ENCODE assay signal across 8 cellular contexts in the genomic region with DNA sequence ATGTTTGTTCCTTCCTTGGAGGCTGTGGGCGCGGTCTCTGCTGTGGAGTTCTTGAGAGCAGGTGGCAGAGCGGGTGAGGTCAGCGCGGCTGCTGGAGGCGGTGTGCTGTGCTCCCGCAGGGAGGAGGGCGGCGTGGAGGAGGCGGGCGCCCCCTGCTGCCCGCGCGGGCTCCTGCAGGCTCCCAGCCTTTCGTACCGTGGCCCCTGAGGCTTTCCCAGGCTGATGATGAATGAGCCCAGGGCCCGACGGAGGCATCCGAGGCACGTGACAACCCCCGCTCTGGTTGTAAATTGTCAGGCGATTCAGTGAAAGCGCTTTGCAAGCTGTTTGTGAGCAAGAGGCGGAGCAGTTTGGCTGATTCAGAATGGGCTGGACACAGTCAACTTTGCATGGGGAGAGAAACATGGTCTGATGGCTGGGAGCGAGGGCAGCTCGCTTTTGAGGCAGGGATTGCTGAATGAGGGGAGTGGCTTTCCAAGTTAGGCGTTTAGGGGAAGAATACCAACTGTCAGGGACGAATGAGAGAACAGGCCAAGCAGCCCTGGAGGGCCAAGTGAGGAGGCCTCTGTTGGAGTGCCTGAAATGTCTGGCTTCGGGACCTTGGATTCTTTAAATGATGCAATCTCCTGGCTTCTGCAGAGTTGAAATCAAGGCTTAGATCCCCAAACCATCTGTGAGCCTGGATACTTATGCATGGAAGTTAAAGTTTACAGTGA. TPM values are rescaled to one million over a fixed set of nuclear protein-coding genes. Genes with fewer than 3 reads are reported as not detected.
DNase-seq lines count a peak whose midpoint lies in the region; ATAC-seq and TF ChIP-seq lines count a peak whose summit lies in the region.

No MANE protein-coding gene starts in this region.

- peaks cover 51% of the 10 kb centered on the region for H3K4me1 Mint-ChIP-seq in CD4-positive, alpha-beta T cell (ENCODE audit: low read depth)
- peaks cover 14% of the 10 kb centered on the region for H3K4me1 Mint-ChIP-seq in progenitor cell of endocrine pancreas (ENCODE audit: low read depth)

- 13 to 17% (median 15%) methylated on average over 22 to 29 of the region's 29 CpGs for WGBS in heart left ventricle, 4 donors

- H4K20me1 ChIP-seq in SU-DHL-6 (ENCODE audit: low read depth, low read length): no peaks in the 10 kb centered on the region

- H3K36me3 ChIP-seq in SU-DHL-6 (ENCODE audit: low read length) (no peaks in the 10 kb centered on the region), adipocyte (ENCODE audit: control insufficient read depth, insufficient read depth, low read length, severe bottlenecking) (no peaks in the 10 kb centered on the region), heart left ventricle (no peaks in the 10 kb centered on the region), upper lobe of right lung (no peaks in the 10 kb centered on the region)

- no peaks in the 10 kb centered on the region for H3K9me3 ChIP-seq in CD4-positive, alpha-beta T cell (ENCODE audit: control insufficient read depth, low read length)
- H3K9me3 ChIP-seq in SU-DHL-6 (ENCODE audit: insufficient read depth, low read length) (peaks cover 10% of the 10 kb centered on the region; the same call in 1 of the 2 replicates), adipocyte (ENCODE audit: control insufficient read depth, low read length) (no peaks in the 10 kb centered on the region), heart left ventricle (peaks cover 0 to 15% (median 0%) of the 10 kb centered on the region in 12 donors), upper lobe of right lung (no peaks in the 10 kb centered on the region)

- no peak overlapping the region for H3K4me2 ChIP-seq in SU-DHL-6 (ENCODE audit: low read depth, low read length, poor library complexity, severe bottlenecking)

- H3F3A ChIP-seq in SU-DHL-6 (ENCODE audit: insufficient read depth): no peaks in the 10 kb centered on the region

- POLR2A ChIA-PET in CD4-positive, alpha-beta T cell (lab: Charles Lee): interaction anchor here (0.7 to 1.0 kb wide), 2 partner anchors 13 to 147 kb away, joined by 3 read pairs; no protein-coding TSS in a partner anchor

- H3K9ac ChIP-seq in SU-DHL-6 (ENCODE audit: low read length): no peak overlapping the region
- H3K9ac ChIP-seq in adipocyte (ENCODE audit: low read length): peak overlapping the region; percentile 49

- H3K4me1 ChIP-seq in adipocyte (ENCODE audit: control insufficient read depth, insufficient read depth, low read length) (peaks cover 16% of the 10 kb centered on the region), heart left ventricle (peaks cover 0 to 15% (median 2%) of the 10 kb centered on the region in 12 donors), upper lobe of right lung (peaks cover 8% of the 10 kb centered on the region)

- H3K79me2 ChIP-seq in SU-DHL-6 (ENCODE audit: insufficient read depth, low read length): no peaks in the 10 kb centered on the region

- H3K36me3 Mint-ChIP-seq in CD4-positive, alpha-beta T cell (ENCODE audit: low read depth): peaks cover 16% of the 10 kb centered on the region
- peaks cover 30% of the 10 kb centered on the region for H3K36me3 Mint-ChIP-seq in progenitor cell of endocrine pancreas (ENCODE audit: insufficient read depth)

- H3K27me3 Mint-ChIP-seq in CD4-positive, alpha-beta T cell: no peaks in the 10 kb centered on the region
- H3K27me3 Mint-ChIP-seq in progenitor cell of endocrine pancreas: peaks cover 24% of the 10 kb centered on the region

- H3K9me2 ChIP-seq in SU-DHL-6 (replicated peaks; ENCODE audit: insufficient read depth, low read length): no peaks in the 10 kb centered on the region

- peak; percentile 70 to 90 (median 76) for DNase-seq in CD4-positive, alpha-beta T cell
- DNase-seq in LNCaP clone FGC (ENCODE audit: low read depth): peak; percentile 82
- peak; percentile 95 for DNase-seq in adipocyte (ENCODE audit: low read depth)
- DNase-seq in heart left ventricle: peak; percentile 60 to 90 (median 76)
- DNase-seq in progenitor cell of endocrine pancreas (ENCODE audit: low spot score, unreplicated experiment): peak; percentile 86
- peak; percentile 95 for DNase-seq in upper lobe of right lung

- H3K9me3 Mint-ChIP-seq in CD4-positive, alpha-beta T cell: peaks cover 6% of the 10 kb centered on the region
- peaks cover 31% of the 10 kb centered on the region for H3K9me3 Mint-ChIP-seq in progenitor cell of endocrine pancreas (ENCODE audit: low read depth)

- peak overlapping the region; percentile 38 for H3K27ac Mint-ChIP-seq in CD4-positive, alpha-beta T cell
- peak overlapping the region; percentile 86 for H3K27ac Mint-ChIP-seq in progenitor cell of endocrine pancreas

- no peaks in the 10 kb centered on the region for H3K27me3 ChIP-seq in CD4-positive, alpha-beta T cell (ENCODE audit: control insufficient read depth, insufficient read depth, low read length)
- H3K27me3 ChIP-seq in SU-DHL-6 (ENCODE audit: low read length) (no peaks in the 10 kb centered on the region), adipocyte (replicated peaks; ENCODE audit: control insufficient read depth, insufficient read depth, low read length) (no peaks in the 10 kb centered on the region), heart left ventricle (no peaks in the 10 kb centered on the region), upper lobe of right lung (no peaks in the 10 kb centered on the region)

- peak; percentile 97 for ATAC-seq in CD4-positive, alpha-beta T cell (ENCODE audit: poor library complexity)
- ATAC-seq in GM21423 (IDR thresholded peaks at IDR 0.05; ENCODE audit: unreplicated experiment): peak; percentile 82
- ATAC-seq in heart left ventricle: peak; percentile 83 to 99 (median 95)
- peak; percentile 99 for ATAC-seq in upper lobe of right lung

- CTCF ChIA-PET in CD4-positive, alpha-beta T cell (lab: Charles Lee): interaction anchor here (0.6 to 1.9 kb wide), 9 partner anchors 8 to 249 kb away, joined by 3 to 23 read pairs (median 4); no protein-coding TSS in a partner anchor

- peak; percentile 99 for TF ChIP-seq CTCF in CD4-positive, alpha-beta T cell (IDR thresholded peaks at IDR 0.05)
- TF ChIP-seq CTCF in LNCaP clone FGC (IDR thresholded peaks at IDR 0.05; ENCODE audit: control insufficient read depth, extremely low read depth, insufficient read depth): peak; percentile 92
- TF ChIP-seq CTCF in SU-DHL-6 (IDR thresholded peaks at IDR 0.05; ENCODE audit: insufficient read depth, low read length, poor library complexity, severe bottlenecking): peak; percentile 98
- TF ChIP-seq CTCF in heart left ventricle (IDR thresholded peaks at IDR 0.05): peak; percentile 89 to 98 (median 95)
- TF ChIP-seq CTCF in progenitor cell of endocrine pancreas (IDR thresholded peaks at IDR 0.05; ENCODE audit: unreplicated experiment): peak; percentile 100
- peak; percentile 96 for TF ChIP-seq CTCF in upper lobe of right lung (IDR thresholded peaks at IDR 0.05)

- peak overlapping the region; percentile 16 for H3K4me3 Mint-ChIP-seq in CD4-positive, alpha-beta T cell
- peak overlapping the region; percentile 57 for H3K4me3 Mint-ChIP-seq in progenitor cell of endocrine pancreas (ENCODE audit: low read depth)

- intact Hi-C loops in CD4-positive, alpha-beta T cell (cut with DNase I, micrococcal nuclease): loop anchor here (1.0 to 5.0 kb wide), 9 partner anchors 13 to 357 kb away; a partner anchor contains a TSS
- intact Hi-C loops in heart left ventricle (cut with DNase I) (loop anchor here (1.0 to 10.0 kb wide), 17 partner anchors 72 to 357 kb away; a partner anchor contains a TSS), upper lobe of right lung (cut with DNase I) (loop anchor here (10.0 kb wide), 1 partner anchor 355 kb away; no protein-coding TSS in a partner anchor)

- no peak overlapping the region for H3K27ac ChIP-seq in CD4-positive, alpha-beta T cell (ENCODE audit: low read depth, low read length)
- H3K27ac ChIP-seq in SU-DHL-6 (ENCODE audit: low read depth, low read length) (no peak overlapping the region), heart left ventricle (peak overlapping the region in 3 of 12 donors; percentile 17 to 53 (median 17)), upper lobe of right lung (no peak overlapping the region)

- no peak overlapping the region for H3K4me3 ChIP-seq in LNCaP clone FGC (ENCODE audit: low read depth, low read length)
- H3K4me3 ChIP-seq in SU-DHL-6 (ENCODE audit: insufficient read depth, low read length, poor library complexity, severe bottlenecking): no peak overlapping the region
- H3K4me3 ChIP-seq in adipocyte (ENCODE audit: low read length): peak overlapping the region; percentile 28
- H3K4me3 ChIP-seq in heart left ventricle: peak overlapping the region in 4 of 12 donors; percentile 5 to 22 (median 22)
- no peak overlapping the region for H3K4me3 ChIP-seq in upper lobe of right lung

- no peak overlapping the region for H2AFZ ChIP-seq in SU-DHL-6 (ENCODE audit: low read depth, low read length, severe bottlenecking)

- peak in 1 of 2 donors; percentile 22 for TF ChIP-seq POLR2A in heart left ventricle (IDR thresholded peaks at IDR 0.05)

RNA-seq across cellular contexts. Expression of a gene that starts 46.6 kb away (rescaled TPM):
- 10 to 100 TPM; 10.3 to 12.2 TPM for total RNA-seq in CD4-positive, alpha-beta T cell
- total RNA-seq in heart left ventricle (1 to 10 TPM in 8 of 9 donors, under 1 TPM in 1; 0.78 to 4.5 (median 1.4) TPM), progenitor cell of endocrine pancreas (15.7 and 21.5 TPM in 2 replicates), upper lobe of right lung (1.4 TPM)
- 1 to 10 TPM in 1 of 2 donors, under 1 TPM in 1; 0.60 to 6.1 TPM for polyA plus RNA-seq in heart left ventricle
